In the genomic region with DNA sequence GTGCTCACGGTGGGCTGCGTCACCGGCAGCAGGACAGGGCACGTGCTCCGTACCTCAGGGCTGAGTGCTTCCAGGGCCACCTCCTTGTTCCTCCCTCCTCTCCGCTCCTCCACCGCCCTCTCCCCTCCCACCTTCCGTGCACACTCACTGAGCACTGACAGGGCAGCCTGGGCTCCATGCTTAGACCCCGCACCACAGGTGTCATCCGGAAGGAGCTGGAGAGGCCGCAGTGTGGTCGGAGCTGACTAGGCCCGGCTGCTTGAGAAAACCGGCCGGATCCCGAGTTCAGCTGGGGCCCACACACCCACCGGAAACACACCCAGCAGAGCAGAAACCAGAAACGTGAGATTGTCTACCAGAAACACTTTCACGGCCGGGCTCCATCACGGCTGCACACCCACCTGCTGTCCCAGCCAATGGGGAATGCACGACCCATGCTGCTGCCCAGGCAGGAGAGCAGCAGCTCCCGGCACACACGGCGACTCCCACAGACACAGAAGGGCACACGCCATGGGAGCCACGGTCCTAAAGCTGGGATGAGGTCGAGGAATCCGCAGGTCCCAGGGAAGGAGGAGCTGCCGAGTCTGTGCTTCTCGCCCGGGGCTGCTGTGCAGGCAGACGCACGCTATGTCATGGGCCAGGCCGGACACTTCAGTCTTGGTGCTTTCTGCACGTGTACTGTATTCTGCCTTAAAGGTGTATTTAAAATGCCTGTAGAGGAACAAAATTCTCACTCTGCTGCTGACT, we compare ENCODE assay signal across 23 cellular contexts. TPM values are rescaled to one million over a fixed set of nuclear protein-coding genes. Genes with fewer than 3 reads are reported as not detected.
A peak's percentile ranks its signal among the peaks of the same experiment; 100 is the strongest.
DNase-seq lines count a peak whose midpoint lies in the region; ATAC-seq, FAIRE-seq and TF ChIP-seq lines count a peak whose summit lies in the region.
"Had no signal": no experiment of that assay in that cellular context is flagged by ENCODE, and none has a peak within 500 bp of the region (broad histone marks: within the 10 kb centered on the region; RNA-seq: fewer than 3 reads in every experiment).

No MANE protein-coding gene starts in this region.

- no peak for TF ChIP-seq POLR2A in HepG2 (IDR thresholded peaks at IDR 0.05; ENCODE audit: insufficient read depth in 1 of 2, low read depth in 2 of 2, low read length in 2 of 2)
- no peak for TF ChIP-seq POLR2A in right lobe of liver (IDR thresholded peaks at IDR 0.05)

- TF ChIP-seq CTCF in HepG2 (CRISPR knock-in tag; IDR thresholded peaks at IDR 0.05) = no peak
- no peak for TF ChIP-seq CTCF in right lobe of liver (IDR thresholded peaks at IDR 0.05)
- no peak for TF ChIP-seq CTCF in nephron progenitor cell (IDR thresholded peaks at IDR 0.05)
- no peak for TF ChIP-seq CTCF in CD14-positive monocyte (IDR thresholded peaks at IDR 0.05)

- no peak overlapping the region for H3K4me2 ChIP-seq in HepG2 (ENCODE audit: low read depth, low read length)
- H3K4me2 ChIP-seq: BLaER1, PC-9 had no signal

- H2AFZ ChIP-seq in HepG2 (ENCODE audit: low read length) = no peak overlapping the region
- H2AFZ ChIP-seq: PC-9 had no signal

- no peaks in the 10 kb centered on the region; the same call in 1 of the 2 replicates for H4K20me1 ChIP-seq in HepG2 (ENCODE audit: insufficient read depth, low read length)
- H4K20me1 ChIP-seq: BLaER1 had no signal

- no peak for ATAC-seq in HepG2
- no peak for ATAC-seq in right lobe of liver
- no peak for ATAC-seq in stimulated activated effector memory CD8-positive, alpha-beta T cell treated with anti-CD3 and anti-CD28 coated beads, Interleukin-12 subunit alpha, Interleukin-12 subunit beta, amount 100 ng/mL, for 72 hours
- ATAC-seq in HG03521 (IDR thresholded peaks at IDR 0.05; ENCODE audit: unreplicated experiment) = no peak
- ATAC-seq in HG03095 (IDR thresholded peaks at IDR 0.05; ENCODE audit: unreplicated experiment) = no peak

- no peaks in the 10 kb centered on the region for H3K79me2 ChIP-seq in HepG2 (ENCODE audit: insufficient read depth, low read length)

- H3K4me3 ChIP-seq in HepG2 (replicated peaks in 1 of 3; ENCODE audit: insufficient read depth in 1 of 3, low read depth in 2 of 3, low read length in 3 of 3) = no peak overlapping the region
- H3K4me3 ChIP-seq in right lobe of liver = no peak overlapping the region
- H3K4me3 ChIP-seq: BLaER1, MG63, PC-9, SJSA1 had no signal

- H3K4me3 Mint-ChIP-seq in nephron progenitor cell (no peak overlapping the region), CD14-positive monocyte (no peak overlapping the region)
- no peak overlapping the region for H3K4me3 Mint-ChIP-seq in stimulated activated effector memory CD8-positive, alpha-beta T cell treated with anti-CD3 and anti-CD28 coated beads, Interleukin-12 subunit alpha, Interleukin-12 subunit beta, amount 100 ng/mL, for 72 hours
- H3K4me3 Mint-ChIP-seq: CD8-positive, alpha-beta memory T cell; IgD-negative memory B cell had no signal

- FAIRE-seq in HepG2 (lab: Jason Lieb, UNC) = no peak
- FAIRE-seq: A204.1, GM12891 had no signal

- TF ChIP-seq RAD21 in HepG2 (CRISPR knock-in tag; IDR thresholded peaks at IDR 0.05) = no peak

- H3K9me3 ChIP-seq in HepG2 (ENCODE audit: low read length) (peaks cover 5% of the 10 kb centered on the region; the same call in 1 of the 2 replicates), right lobe of liver (no peaks in the 10 kb centered on the region)
- H3K9me3 ChIP-seq: BLaER1, MG63, SJSA1 had no signal

- TF ChIP-seq EP300 in HepG2 (IDR thresholded peaks at IDR 0.05; ENCODE audit: low read depth in 2 of 2, low read length in 2 of 2) (no peak), HepG2 (CRISPR knock-in tag; IDR thresholded peaks at IDR 0.05; ENCODE audit: borderline replicate concordance) (no peak)

- peaks cover 20 to 70% of the 10 kb centered on the region in 2 experiments; a peak in 4 of 5 replicates for H3K27me3 ChIP-seq in HepG2 (ENCODE audit: control insufficient read depth in 1 of 2, insufficient read depth in 2 of 2, low read length in 2 of 2)
- H3K27me3 ChIP-seq in right lobe of liver = no peaks in the 10 kb centered on the region
- H3K27me3 ChIP-seq: BLaER1, MG63, SJSA1 had no signal

- H3K27ac ChIP-seq in HepG2 (ENCODE audit: extremely low read length, insufficient read depth, low read length) (no peak overlapping the region), right lobe of liver (no peak overlapping the region)
- H3K27ac ChIP-seq: BLaER1, HL-60, PC-9 had no signal

- H3K9ac ChIP-seq in HepG2 (ENCODE audit: insufficient read depth, low read depth, low read length) = no peak overlapping the region
- H3K9ac ChIP-seq: BLaER1 had no signal

- H3K9me3 Mint-ChIP-seq in nephron progenitor cell (no peaks in the 10 kb centered on the region), CD14-positive monocyte (peaks cover 0 to 11% (median 4%) of the 10 kb centered on the region in 7 donors)
- H3K9me3 Mint-ChIP-seq in stimulated activated effector memory CD8-positive, alpha-beta T cell treated with anti-CD3 and anti-CD28 coated beads, Interleukin-12 subunit alpha, Interleukin-12 subunit beta, amount 100 ng/mL, for 72 hours = no peaks in the 10 kb centered on the region
- H3K9me3 Mint-ChIP-seq: CD8-positive, alpha-beta memory T cell had no signal

- H3K27me3 Mint-ChIP-seq in nephron progenitor cell (ENCODE audit: low read depth, poor library complexity) = peaks cover 9% of the 10 kb centered on the region
- peaks cover 0 to 2% (median 1%) of the 10 kb centered on the region in 3 donors for H3K27me3 Mint-ChIP-seq in CD14-positive monocyte (ENCODE audit: low read depth in 3 of 3)

- peak overlapping the region; percentile 58 for H3K27ac Mint-ChIP-seq in nephron progenitor cell
- peak overlapping the region; percentile 36 for H3K27ac Mint-ChIP-seq in stimulated activated effector memory CD8-positive, alpha-beta T cell treated with anti-CD3 and anti-CD28 coated beads, Interleukin-12 subunit alpha, Interleukin-12 subunit beta, amount 100 ng/mL, for 72 hours
- H3K27ac Mint-ChIP-seq in CD14-positive monocyte = no peak overlapping the region
- H3K27ac Mint-ChIP-seq: IgD-negative memory B cell had no signal

- no peaks in the 10 kb centered on the region for H3K36me3 ChIP-seq in HepG2 (replicated peaks in 1 of 2; ENCODE audit: control insufficient read depth in 1 of 2, insufficient read depth in 2 of 2, low read length in 2 of 2)
- H3K36me3 ChIP-seq in right lobe of liver = no peaks in the 10 kb centered on the region
- H3K36me3 ChIP-seq: BLaER1, MG63 had no signal

- H3K36me3 Mint-ChIP-seq in nephron progenitor cell (ENCODE audit: low read depth) (no peaks in the 10 kb centered on the region), CD14-positive monocyte (no peaks in the 10 kb centered on the region)
- H3K36me3 Mint-ChIP-seq in stimulated activated effector memory CD8-positive, alpha-beta T cell treated with anti-CD3 and anti-CD28 coated beads, Interleukin-12 subunit alpha, Interleukin-12 subunit beta, amount 100 ng/mL, for 72 hours = no peaks in the 10 kb centered on the region
- H3K36me3 Mint-ChIP-seq: CD8-positive, alpha-beta memory T cell; IgD-negative memory B cell had no signal

- DNase-seq in HepG2 (ENCODE audit: low spot score) = no peak
- DNase-seq in right lobe of liver = no peak
- DNase-seq in iris pigment epithelial cell (ENCODE audit: low read depth) = peak; percentile 32
- DNase-seq in nephron progenitor cell = no peak
- no peak for DNase-seq in stimulated activated effector memory CD8-positive, alpha-beta T cell treated with anti-CD3 and anti-CD28 coated beads, Interleukin-12 subunit alpha, Interleukin-12 subunit beta, amount 100 ng/mL, for 72 hours (ENCODE audit: low spot score in 2 of 2)
- DNase-seq in CD14-positive monocyte (ENCODE audit: low spot score) = no peak
- DNase-seq: CD8-positive, alpha-beta memory T cell; Kasumi-1; MG63; NCI-H1048; NCI-H1436 treated with DMSO at 0.1 percent for 48 hours; NCI-H2029; NCI-H345; NCI-H524 treated with DMSO at 0.1 percent for 48 hours; PC-9 had no signal

- H3K4me1 Mint-ChIP-seq in nephron progenitor cell (peaks cover 17% of the 10 kb centered on the region), CD14-positive monocyte (peaks cover under 1% of the 10 kb centered on the region)
- no peaks in the 10 kb centered on the region for H3K4me1 Mint-ChIP-seq in stimulated activated effector memory CD8-positive, alpha-beta T cell treated with anti-CD3 and anti-CD28 coated beads, Interleukin-12 subunit alpha, Interleukin-12 subunit beta, amount 100 ng/mL, for 72 hours
- H3K4me1 Mint-ChIP-seq: CD8-positive, alpha-beta memory T cell; IgD-negative memory B cell had no signal

- H3K4me1 ChIP-seq in HepG2 (ENCODE audit: insufficient read depth, low read length) (no peaks in the 10 kb centered on the region), right lobe of liver (no peaks in the 10 kb centered on the region)

- in situ Hi-C loops in HepG2 (cut with HindIII; ENCODE audit: extremely low pct_ligation_motif_present, low pct_unique_long_range_greater_than_20kb) = no loop called here

- intact Hi-C loops in HepG2 (cut with micrococcal nuclease; ENCODE audit: unreplicated experiment) = no loop called here
- intact Hi-C loops in right lobe of liver (cut with DNase I) = no loop called here
- intact Hi-C loops in CD14-positive monocyte (cut with micrococcal nuclease) = no loop called here

- POLR2A ChIA-PET in HepG2 (lab: Yijun Ruan, JAX) = no interaction called here

- CTCF ChIA-PET in HepG2 (lab: Yijun Ruan, JAX; ENCODE audit: low intra/inter-chr PET ratio, low total read pairs) = no interaction called here

- no TSS peak for BruUV-seq in HepG2 (replicated peaks; lab: Mats Ljungman, UMichigan)

- WGBS in HepG2 (ENCODE audit: low lambda C conversion rate) = 48% methylated on average over 29 of the region's 36 CpGs
- 78% methylated on average over 4 of the region's 36 CpGs for WGBS in right lobe of liver (ENCODE audit: insufficient coverage, low coverage, low lambda C conversion rate, missing lambda C conversion rate)

RNA-seq across cellular contexts. Expression of a gene that starts 55.0 kb away (rescaled TPM):
- total RNA-seq in HepG2 (2016; rRNA removed; fragmentation: Illumina TruSeq; extraction: Trizol) (not detected in 2 replicates), right lobe of liver (1 to 10 TPM in 2 of 6 experiments, under 1 TPM in 4; 0.22 to 1.3 (median 0.37) TPM)
- not detected in 2 replicates for total RNA-seq in HepG2 (2016; cell fraction: cytosol; rRNA removed; fragmentation: Illumina TruSeq; extraction: Trizol; ENCODE audit: low read depth)
- not detected in 2 replicates for total RNA-seq in HepG2 (2016; cell fraction: insoluble cytoplasmic fraction; rRNA removed; fragmentation: Illumina TruSeq; extraction: Trizol)
- total RNA-seq in HepG2 (2016; cell fraction: membrane; rRNA removed; fragmentation: Illumina TruSeq; extraction: Trizol) = not detected in 2 replicates
- total RNA-seq in HepG2 (2016; cell fraction: nucleus; rRNA removed; fragmentation: Illumina TruSeq; extraction: Trizol) = not detected in 2 replicates
- polyA plus RNA-seq in HepG2 (2011; rRNA removed) (not detected in 2 replicates), CD14-positive monocyte (under 1 TPM; 0.02 to 0.10 TPM)
- polyA plus RNA-seq in HepG2 (2011; cell fraction: cytosol; rRNA removed) = not detected in 2 replicates
- polyA plus RNA-seq in HepG2 (2011; cell fraction: nucleus; rRNA removed) = 0.02 TPM in 1 of 2 replicates, not detected in the other
- not detected in 2 replicates for polyA plus RNA-seq in HepG2 (2012)
- not detected in 2 replicates for polyA plus RNA-seq in HepG2 (2016; cell fraction: cytosol; fragmentation: Illumina TruSeq; extraction: Trizol; ENCODE audit: low read depth)
- polyA plus RNA-seq in HepG2 (2016; cell fraction: insoluble cytoplasmic fraction; fragmentation: Illumina TruSeq; extraction: Trizol; ENCODE audit: low read depth) = not detected in 2 replicates
- not detected in 2 replicates for polyA plus RNA-seq in HepG2 (2016; cell fraction: membrane; fragmentation: Illumina TruSeq; extraction: Trizol; ENCODE audit: low read depth)
- polyA plus RNA-seq in HepG2 (2016; cell fraction: nucleus; fragmentation: Illumina TruSeq; extraction: Trizol; ENCODE audit: insufficient read depth, low read depth) = not detected in 2 replicates
- not detected in 2 replicates for polyA minus RNA-seq in HepG2 (2011; rRNA and poly(A)+ RNA removed; ENCODE audit: low replicate concordance)
- polyA minus RNA-seq in HepG2 (2011; cell fraction: cytosol; rRNA and poly(A)+ RNA removed) = not detected in 2 replicates
- not detected in 2 replicates for polyA minus RNA-seq in HepG2 (2011; cell fraction: nucleus; rRNA and poly(A)+ RNA removed)

Comparison
In these comparisons a context has a peak if more than half of its experiments do, and no peak if none do; other contexts are left out.
1. H3K27ac Mint-ChIP-seq: peak in nephron progenitor cell (single experiment) and stimulated activated effector memory CD8-positive, alpha-beta T cell treated with anti-CD3 and anti-CD28 coated beads, Interleukin-12 subunit alpha, Interleukin-12 subunit beta, amount 100 ng/mL, for 72 hours (single experiment); none in CD14-positive monocyte (0 of 7).